In genomic region chr2:53422979-53423378, GRCh38 we compare ENCODE assay signal across 8 cellular contexts.
DNase-seq lines count a peak whose midpoint lies in the region; ATAC-seq and TF ChIP-seq lines count a peak whose summit lies in the region.

No MANE protein-coding gene starts in this region.

- in situ Hi-C loops in IMR-90 (cut with MboI; ENCODE audit: low sequenced_read_pairs): loop anchor here (10.0 kb wide), 1 partner anchor 322 kb away; no protein-coding TSS in a partner anchor

- intact Hi-C loops in IMR-90 (cut with micrococcal nuclease): loop anchor here (1.0 kb wide), 1 partner anchor 317 kb away; no protein-coding TSS in a partner anchor

- dilution Hi-C loops in IMR-90 (cut with HindIII; ENCODE audit: low sequenced_read_pairs, unreplicated experiment): no loop called here

- no peak overlapping the region for H3K23ac ChIP-seq in IMR-90 (ENCODE audit: low read depth, low read length)

- no peak overlapping the region for H4K8ac ChIP-seq in IMR-90 (ENCODE audit: low read depth in 2 of 2, low read length in 2 of 2)

- H2BK120ac ChIP-seq in IMR-90 (ENCODE audit: low read depth, low read length): peak overlapping the region; percentile 29; the same call in 1 of the 2 replicates

- H2AFZ ChIP-seq in IMR-90 (replicated peaks; ENCODE audit: low read length, poor library complexity) (peak overlapping the region; percentile 70), smooth muscle cell (ENCODE audit: low read depth) (no peak overlapping the region)

- 0 out of 2 replicates have a peak overlapping the region, but pooled peaks have one; percentile 8 for H2BK20ac ChIP-seq in IMR-90 (ENCODE audit: low read depth, low read length)

- no peak for TF ChIP-seq POLR2A in IMR-90 (IDR thresholded peaks at IDR 0.05; ENCODE audit: low read depth, low read length)

- 67% methylated on average over 1 of the region's 3 CpGs; no CpG with 5 or more reads in 1 of the 2 experiments for WGBS in IMR-90 (ENCODE audit: extremely low coverage in 2 of 2, insufficient read length in 1 of 2), 2 experiments
- 25% methylated on average over 3 of the region's 3 CpGs for WGBS in smooth muscle cell (ENCODE audit: low lambda C conversion rate)

- H3K27ac ChIP-seq in IMR-90 (ENCODE audit: insufficient read depth, low read length) (no peak overlapping the region), smooth muscle cell (ENCODE audit: low read depth) (no peak overlapping the region)

- H3K4me3 ChIP-seq in IMR-90 (ENCODE audit: insufficient read depth, low read depth, low read length) (no peak overlapping the region), fibroblast of the aortic adventitia (ENCODE audit: low read depth, low read length) (no peak overlapping the region), smooth muscle cell (no peak overlapping the region)

- no peak overlapping the region for H3K56ac ChIP-seq in IMR-90 (ENCODE audit: extremely low read depth, insufficient read depth, low read length)

- H3K79me1 ChIP-seq in IMR-90 (ENCODE audit: low read depth in 1 of 2, low read length in 2 of 2): no peaks in the 10 kb centered on the region

- H3K9me3 ChIP-seq in IMR-90 (ENCODE audit: control insufficient read depth, insufficient read depth, low read length): no peaks in the 10 kb centered on the region
- no peaks in the 10 kb centered on the region for H3K9me3 ChIP-seq in smooth muscle cell (replicated peaks; ENCODE audit: low read depth)

- H3F3A ChIP-seq in smooth muscle cell (ENCODE audit: low read depth): no peaks in the 10 kb centered on the region

- H2AK5ac ChIP-seq in IMR-90 (ENCODE audit: low read depth, low read length): no peak overlapping the region

- H3K9ac ChIP-seq in IMR-90 (ENCODE audit: low read depth, low read length): no peak overlapping the region
- no peak overlapping the region for H3K9ac ChIP-seq in smooth muscle cell (ENCODE audit: low read depth)

- H2BK5ac ChIP-seq in IMR-90 (ENCODE audit: low read depth, low read length, poor library complexity, severe bottlenecking): no peak overlapping the region

- TF ChIP-seq CTCF in IMR-90 (conservative IDR thresholded peaks at IDR 0.05; ENCODE audit: low read depth, low read length) (peak; percentile 64), fibroblast of the aortic adventitia (IDR thresholded peaks at IDR 0.05; ENCODE audit: insufficient read depth, low read length) (peak; percentile 31), smooth muscle cell (IDR thresholded peaks at IDR 0.05; ENCODE audit: borderline replicate concordance, insufficient read depth, poor library complexity, severe bottlenecking) (peak; percentile 30)

- H3K9me1 ChIP-seq in IMR-90 (ENCODE audit: insufficient read depth, low read length): no peaks in the 10 kb centered on the region

- ATAC-seq in GM21619 (IDR thresholded peaks at IDR 0.05; ENCODE audit: unreplicated experiment): peak; percentile 64
- ATAC-seq in IMR-90 (ENCODE audit: low read depth): peak; percentile 85

- H4K91ac ChIP-seq in IMR-90 (ENCODE audit: insufficient read depth, low read depth, low read length): no peak overlapping the region

- H3K4me2 ChIP-seq in IMR-90 (ENCODE audit: low read depth, low read length): no peak overlapping the region
- H3K4me2 ChIP-seq in smooth muscle cell: no peak overlapping the region

- no peak overlapping the region for H3K14ac ChIP-seq in IMR-90 (replicated peaks; ENCODE audit: low read depth, low read length)

- H3K4me1 ChIP-seq in IMR-90 (ENCODE audit: control insufficient read depth, insufficient read depth, low read length): no peaks in the 10 kb centered on the region
- no peaks in the 10 kb centered on the region for H3K4me1 ChIP-seq in smooth muscle cell (ENCODE audit: low read depth)

- H2AK9ac ChIP-seq in IMR-90 (replicated peaks; ENCODE audit: low read depth, low read length, poor library complexity): no peak overlapping the region

- peak; percentile 50 for DNase-seq in SIG-M5 treated with dmso at 0.1 percent for 504 hours (lab: John Stamatoyannopoulos, UW; ENCODE audit: unreplicated experiment)
- DNase-seq in SIG-M5 (lab: John Stamatoyannopoulos, UW): no peak
- peak; percentile 59 for DNase-seq in IMR-90
- peak; percentile 33 for DNase-seq in SKM-1 (lab: John Stamatoyannopoulos, UW; ENCODE audit: unreplicated experiment)
- peak; percentile 52 for DNase-seq in fibroblast of the aortic adventitia (ENCODE audit: low read depth)
- no peak for DNase-seq in smooth muscle cell (lab: John Stamatoyannopoulos, UW; ENCODE audit: unreplicated experiment)
- no peak for DNase-seq in stimulated activated CD4-positive, alpha-beta T cell treated with anti-CD3 and anti-CD28 coated beads, Interleukin-12 subunit alpha, Interleukin-12 subunit beta, amount 100 ng/mL, for 4 hours

- CTCF ChIA-PET in IMR-90 (lab: Yijun Ruan, JAX): interaction anchor here (0.6 to 1.2 kb wide), 5 partner anchors 18 to 306 kb away, joined by 3 to 4 read pairs (median 3); no protein-coding TSS in a partner anchor

- POLR2A ChIA-PET in IMR-90 (lab: Charles Lee; ENCODE audit: unreplicated experiment): interaction anchor here (0.6 kb wide), 1 partner anchor 288 kb away, joined by 4 read pairs; no protein-coding TSS in a partner anchor

- no peak overlapping the region for H4K5ac ChIP-seq in IMR-90 (ENCODE audit: low read depth, low read length)

- BruUV-seq in IMR-90 (replicated peaks; lab: Mats Ljungman, UMichigan): no TSS peak

- no peaks in the 10 kb centered on the region for H4K20me1 ChIP-seq in IMR-90 (ENCODE audit: insufficient read depth, low read length)
- no peaks in the 10 kb centered on the region for H4K20me1 ChIP-seq in smooth muscle cell (ENCODE audit: low read depth)

- H3K27me3 ChIP-seq in IMR-90 (ENCODE audit: control insufficient read depth, insufficient read depth, low read length): no peaks in the 10 kb centered on the region
- no peaks in the 10 kb centered on the region for H3K27me3 ChIP-seq in smooth muscle cell (ENCODE audit: low read depth)

- H3K36me3 ChIP-seq in IMR-90 (ENCODE audit: control insufficient read depth, insufficient read depth, low read length): no peaks in the 10 kb centered on the region
- H3K36me3 ChIP-seq in smooth muscle cell (ENCODE audit: low read depth): no peaks in the 10 kb centered on the region

- no peak overlapping the region for H3K4ac ChIP-seq in IMR-90 (ENCODE audit: low read depth, low read length)

- H3K18ac ChIP-seq in IMR-90 (ENCODE audit: low read depth, low read length): no peak overlapping the region

- H3K79me2 ChIP-seq in smooth muscle cell (ENCODE audit: low read depth): no peaks in the 10 kb centered on the region

- TF ChIP-seq RAD21 in IMR-90 (IDR thresholded peaks at IDR 0.05; ENCODE audit: low read length): peak; percentile 78

- no peak overlapping the region for H2BK15ac ChIP-seq in IMR-90 (ENCODE audit: low read depth, low read length)

TF ChIP-seq in IMR-90, 13 proteins besides CTCF, POLR2A, EP300 and RAD21:
- TF ChIP-seq SMC3 (IDR thresholded peaks at IDR 0.05; ENCODE audit: low read depth, low read length) (peak; percentile 59), CEBPB (IDR thresholded peaks at IDR 0.05; ENCODE audit: low read depth, low read length) (peak; percentile 9; the same call in 1 of the 2 replicates), RCOR1 (IDR thresholded peaks at IDR 0.05; ENCODE audit: insufficient replicate concordance, low read length) (no peak), USF2 (IDR thresholded peaks at IDR 0.05; ENCODE audit: low read depth, low read length) (no peak), BHLHE40 (IDR thresholded peaks at IDR 0.05; ENCODE audit: low read depth, low read length) (no peak)

Comparison
In these comparisons a context has a peak if more than half of its experiments do, and no peak if none do; other contexts are left out.
1. DNase-seq: peak in SIG-M5 treated with dmso at 0.1 percent for 504 hours (single experiment), IMR-90 (single experiment), SKM-1 (single experiment) and fibroblast of the aortic adventitia (single experiment); none in SIG-M5 (single experiment), smooth muscle cell (single experiment) and stimulated activated CD4-positive, alpha-beta T cell treated with anti-CD3 and anti-CD28 coated beads, Interleukin-12 subunit alpha, Interleukin-12 subunit beta, amount 100 ng/mL, for 4 hours (single experiment).
2. Peak in every context shown above with its lines, with median percentiles within 50 percentile points of each other: CTCF ChIP-seq.